Comparison of ENCODE assay signal across 1 cellular context in genomic region chrX:153477458-153477857, GRCh38.
TF ChIP-seq lines count a peak whose summit lies in the region.

No MANE protein-coding gene starts in this region.

TF ChIP-seq in liver, 16 proteins besides CTCF, POLR2A, EP300 and RAD21:
- TF ChIP-seq TAF1 (conservative IDR thresholded peaks at IDR 0.05) = no peak
